Comparison of ENCODE assay signal across 8 cellular contexts in genomic region chr19:35959040-35959967, GRCh38. TPM values are rescaled to one million over a fixed set of nuclear protein-coding genes. Genes with fewer than 3 reads are reported as not detected.
DNase-seq lines count a peak whose midpoint lies in the region; ATAC-seq, FAIRE-seq and TF ChIP-seq lines count a peak whose summit lies in the region.

No MANE protein-coding gene starts in this region.

- DNase-seq in EH (ENCODE audit: low read depth), result peak; percentile 23
- peak; percentile 70 for DNase-seq in activated naive CD8-positive, alpha-beta T cell treated with anti-CD3 and anti-CD28 coated beads, Interleukin-2, amount 50 U/mL, for 24 hours
- no peak for DNase-seq in HepG2 (ENCODE audit: low spot score)
- peak; percentile 88 to 90 for DNase-seq in stimulated activated CD8-positive, alpha-beta memory T cell treated with anti-CD3 and anti-CD28 coated beads, Interleukin-15, amount 100 ng/mL, for 4 hours (ENCODE audit: low read depth in 2 of 2)
- no peak for DNase-seq in NCI-H2029 (lab: John Stamatoyannopoulos, UW)

- in situ Hi-C loops in HepG2 (cut with HindIII; ENCODE audit: extremely low pct_ligation_motif_present, low pct_unique_long_range_greater_than_20kb), result no loop called here

- H3K9me3 ChIP-seq in HepG2 (ENCODE audit: low read length), result no peaks in the 10 kb centered on the region

- H3K27ac ChIP-seq in HepG2 (ENCODE audit: extremely low read length, insufficient read depth, low read length), result no peak overlapping the region

- BruUV-seq in HepG2 (replicated peaks; lab: Mats Ljungman, UMichigan), result no TSS peak

- H3K4me1 ChIP-seq in HepG2 (ENCODE audit: insufficient read depth, low read length), result no peaks in the 10 kb centered on the region

- no peak overlapping the region for H3K27ac Mint-ChIP-seq in T-helper 1 cell treated with Interleukin-12 subunit alpha and Interleukin-12 subunit beta and Interleukin-4 antibody, amounts not matched to agents 30 μg/mL and 1 μg/mL, for 36 hours
- no peak overlapping the region for H3K27ac Mint-ChIP-seq in activated naive CD8-positive, alpha-beta T cell treated with anti-CD3 and anti-CD28 coated beads, Interleukin-2, amount 50 U/mL, for 24 hours

- H2AFZ ChIP-seq in HepG2 (ENCODE audit: low read length), result no peak overlapping the region

- no peak for TF ChIP-seq RAD21 in HepG2 (CRISPR knock-in tag; IDR thresholded peaks at IDR 0.05)

- no peak for TF ChIP-seq POLR2A in HepG2 (IDR thresholded peaks at IDR 0.05; ENCODE audit: insufficient read depth in 1 of 2, low read depth in 2 of 2, low read length in 2 of 2)

- POLR2A ChIA-PET in HepG2 (lab: Yijun Ruan, JAX), result no interaction called here

- WGBS in HepG2 (ENCODE audit: low lambda C conversion rate), result 31% methylated on average over 26 of the region's 97 CpGs

- H3K4me3 ChIP-seq in HepG2 (replicated peaks in 1 of 3; ENCODE audit: insufficient read depth in 1 of 3, low read depth in 2 of 3, low read length in 3 of 3), result no peak overlapping the region; a peak in 1 of 6 replicates

- peaks cover 5% of the 10 kb centered on the region for H3K9me3 Mint-ChIP-seq in T-helper 1 cell treated with Interleukin-12 subunit alpha and Interleukin-12 subunit beta and Interleukin-4 antibody, amounts not matched to agents 30 μg/mL and 1 μg/mL, for 36 hours
- no peaks in the 10 kb centered on the region for H3K9me3 Mint-ChIP-seq in activated naive CD8-positive, alpha-beta T cell treated with anti-CD3 and anti-CD28 coated beads, Interleukin-2, amount 50 U/mL, for 24 hours

- H3K27me3 ChIP-seq in HepG2 (ENCODE audit: control insufficient read depth in 1 of 2, insufficient read depth in 2 of 2, low read length in 2 of 2), result peaks cover 4 to 35% of the 10 kb centered on the region in 2 experiments; a peak in 4 of 5 replicates

- no peaks in the 10 kb centered on the region for H3K79me2 ChIP-seq in HepG2 (ENCODE audit: insufficient read depth, low read length)

- H3K36me3 Mint-ChIP-seq in T-helper 1 cell treated with Interleukin-12 subunit alpha and Interleukin-12 subunit beta and Interleukin-4 antibody, amounts not matched to agents 30 μg/mL and 1 μg/mL, for 36 hours (ENCODE audit: low read depth), result peaks cover 3% of the 10 kb centered on the region
- no peaks in the 10 kb centered on the region for H3K36me3 Mint-ChIP-seq in activated naive CD8-positive, alpha-beta T cell treated with anti-CD3 and anti-CD28 coated beads, Interleukin-2, amount 50 U/mL, for 24 hours (ENCODE audit: low read depth)

- peaks cover 17% of the 10 kb centered on the region for H3K27me3 Mint-ChIP-seq in T-helper 1 cell treated with Interleukin-12 subunit alpha and Interleukin-12 subunit beta and Interleukin-4 antibody, amounts not matched to agents 30 μg/mL and 1 μg/mL, for 36 hours (ENCODE audit: low read depth)
- H3K27me3 Mint-ChIP-seq in activated naive CD8-positive, alpha-beta T cell treated with anti-CD3 and anti-CD28 coated beads, Interleukin-2, amount 50 U/mL, for 24 hours, result peaks cover 15% of the 10 kb centered on the region

- no peaks in the 10 kb centered on the region for H3K36me3 ChIP-seq in HepG2 (replicated peaks in 1 of 2; ENCODE audit: control insufficient read depth in 1 of 2, insufficient read depth in 2 of 2, low read length in 2 of 2)

- TF ChIP-seq EP300 in HepG2 (IDR thresholded peaks at IDR 0.05; ENCODE audit: low read depth in 2 of 2, low read length in 2 of 2) (no peak), HepG2 (CRISPR knock-in tag; IDR thresholded peaks at IDR 0.05; ENCODE audit: borderline replicate concordance) (no peak)

- peak; percentile 87 for ATAC-seq in activated naive CD8-positive, alpha-beta T cell treated with anti-CD3 and anti-CD28 coated beads, Interleukin-2, amount 50 U/mL, for 24 hours
- peak; percentile 64 for ATAC-seq in HepG2
- no peak for ATAC-seq in GM18517 (IDR thresholded peaks at IDR 0.05; ENCODE audit: unreplicated experiment)
- ATAC-seq in HG03095 (IDR thresholded peaks at IDR 0.05; ENCODE audit: unreplicated experiment), result no peak

- peaks cover 9% of the 10 kb centered on the region; the same call in 1 of the 2 replicates for H4K20me1 ChIP-seq in HepG2 (ENCODE audit: insufficient read depth, low read length)

- peaks cover 17% of the 10 kb centered on the region for H3K4me1 Mint-ChIP-seq in T-helper 1 cell treated with Interleukin-12 subunit alpha and Interleukin-12 subunit beta and Interleukin-4 antibody, amounts not matched to agents 30 μg/mL and 1 μg/mL, for 36 hours (ENCODE audit: low read depth)
- peaks cover 23% of the 10 kb centered on the region for H3K4me1 Mint-ChIP-seq in activated naive CD8-positive, alpha-beta T cell treated with anti-CD3 and anti-CD28 coated beads, Interleukin-2, amount 50 U/mL, for 24 hours

- CTCF ChIA-PET in HepG2 (lab: Yijun Ruan, JAX; ENCODE audit: low intra/inter-chr PET ratio, low total read pairs), result no interaction called here

- no peak for FAIRE-seq in HepG2 (lab: Jason Lieb, UNC)

- H3K9ac ChIP-seq in HepG2 (ENCODE audit: insufficient read depth, low read depth, low read length), result no peak overlapping the region

- peak overlapping the region; percentile 25 for H3K4me3 Mint-ChIP-seq in T-helper 1 cell treated with Interleukin-12 subunit alpha and Interleukin-12 subunit beta and Interleukin-4 antibody, amounts not matched to agents 30 μg/mL and 1 μg/mL, for 36 hours
- peak overlapping the region; percentile 14 for H3K4me3 Mint-ChIP-seq in activated naive CD8-positive, alpha-beta T cell treated with anti-CD3 and anti-CD28 coated beads, Interleukin-2, amount 50 U/mL, for 24 hours

- intact Hi-C loops in HepG2 (cut with micrococcal nuclease; ENCODE audit: unreplicated experiment), result no loop called here

- peak; percentile 40; the same call in 1 of the 2 replicates for TF ChIP-seq CTCF in HepG2 (CRISPR knock-in tag; IDR thresholded peaks at IDR 0.05)

- no peak overlapping the region for H3K4me2 ChIP-seq in HepG2 (ENCODE audit: low read depth, low read length)

RNA-seq across cellular contexts. Expression of gene LRFN3, which starts 23.1 kb away (rescaled TPM):
- total RNA-seq in HepG2 (2016; rRNA removed; fragmentation: Illumina TruSeq; extraction: Trizol), result 1.1 and 1.6 TPM in 2 replicates
- 0.40 and 0.79 TPM in 2 replicates for total RNA-seq in HepG2 (2016; cell fraction: cytosol; rRNA removed; fragmentation: Illumina TruSeq; extraction: Trizol; ENCODE audit: low read depth)
- total RNA-seq in HepG2 (2016; cell fraction: insoluble cytoplasmic fraction; rRNA removed; fragmentation: Illumina TruSeq; extraction: Trizol), result 0.77 and 1.4 TPM in 2 replicates
- total RNA-seq in HepG2 (2016; cell fraction: membrane; rRNA removed; fragmentation: Illumina TruSeq; extraction: Trizol), result 3.2 and 3.3 TPM in 2 replicates
- 1.0 and 1.3 TPM in 2 replicates for total RNA-seq in HepG2 (2016; cell fraction: nucleus; rRNA removed; fragmentation: Illumina TruSeq; extraction: Trizol)
- polyA plus RNA-seq in HepG2 (2011; rRNA removed), result 0.74 and 0.91 TPM in 2 replicates
- polyA plus RNA-seq in HepG2 (2011; cell fraction: cytosol; rRNA removed), result 0.47 and 0.78 TPM in 2 replicates
- polyA plus RNA-seq in HepG2 (2011; cell fraction: nucleus; rRNA removed), result 3.4 TPM in 2 replicates
- 2.5 and 3.6 TPM in 2 replicates for polyA plus RNA-seq in HepG2 (2012)
- 2.6 TPM in 2 replicates for polyA plus RNA-seq in HepG2 (2016; cell fraction: cytosol; fragmentation: Illumina TruSeq; extraction: Trizol; ENCODE audit: low read depth)
- polyA plus RNA-seq in HepG2 (2016; cell fraction: insoluble cytoplasmic fraction; fragmentation: Illumina TruSeq; extraction: Trizol; ENCODE audit: low read depth), result 4.2 and 5.4 TPM in 2 replicates
- polyA plus RNA-seq in HepG2 (2016; cell fraction: membrane; fragmentation: Illumina TruSeq; extraction: Trizol; ENCODE audit: low read depth), result 8.0 and 8.2 TPM in 2 replicates
- polyA plus RNA-seq in HepG2 (2016; cell fraction: nucleus; fragmentation: Illumina TruSeq; extraction: Trizol; ENCODE audit: insufficient read depth, low read depth), result 3.9 and 5.6 TPM in 2 replicates
- polyA minus RNA-seq in HepG2 (2011; rRNA and poly(A)+ RNA removed; ENCODE audit: low replicate concordance), result 1.2 and 2.4 TPM in 2 replicates
- polyA minus RNA-seq in HepG2 (2011; cell fraction: cytosol; rRNA and poly(A)+ RNA removed), result 2.5 and 3.3 TPM in 2 replicates
- 1.8 and 3.2 TPM in 2 replicates for polyA minus RNA-seq in HepG2 (2011; cell fraction: nucleus; rRNA and poly(A)+ RNA removed)

RNA-seq across cellular contexts. Expression of gene SDHAF1, which starts 35.7 kb away (rescaled TPM):
- 21.0 and 22.8 TPM in 2 replicates for total RNA-seq in HepG2 (2016; rRNA removed; fragmentation: Illumina TruSeq; extraction: Trizol)
- total RNA-seq in HepG2 (2016; cell fraction: cytosol; rRNA removed; fragmentation: Illumina TruSeq; extraction: Trizol; ENCODE audit: low read depth), result 10.6 and 12.2 TPM in 2 replicates
- 20.9 and 21.2 TPM in 2 replicates for total RNA-seq in HepG2 (2016; cell fraction: insoluble cytoplasmic fraction; rRNA removed; fragmentation: Illumina TruSeq; extraction: Trizol)
- 21.9 and 24.8 TPM in 2 replicates for total RNA-seq in HepG2 (2016; cell fraction: membrane; rRNA removed; fragmentation: Illumina TruSeq; extraction: Trizol)
- total RNA-seq in HepG2 (2016; cell fraction: nucleus; rRNA removed; fragmentation: Illumina TruSeq; extraction: Trizol), result 10.8 and 12.0 TPM in 2 replicates
- 17.8 and 18.7 TPM in 2 replicates for polyA plus RNA-seq in HepG2 (2011; rRNA removed)
- 24.1 and 32.9 TPM in 2 replicates for polyA plus RNA-seq in HepG2 (2011; cell fraction: cytosol; rRNA removed)
- polyA plus RNA-seq in HepG2 (2011; cell fraction: nucleus; rRNA removed), result 16.2 and 17.2 TPM in 2 replicates
- polyA plus RNA-seq in HepG2 (2012), result 11.8 and 14.9 TPM in 2 replicates
- 10.2 and 10.4 TPM in 2 replicates for polyA plus RNA-seq in HepG2 (2016; cell fraction: cytosol; fragmentation: Illumina TruSeq; extraction: Trizol; ENCODE audit: low read depth)
- 24.9 and 26.1 TPM in 2 replicates for polyA plus RNA-seq in HepG2 (2016; cell fraction: insoluble cytoplasmic fraction; fragmentation: Illumina TruSeq; extraction: Trizol; ENCODE audit: low read depth)
- polyA plus RNA-seq in HepG2 (2016; cell fraction: membrane; fragmentation: Illumina TruSeq; extraction: Trizol; ENCODE audit: low read depth), result 18.7 and 21.3 TPM in 2 replicates
- polyA plus RNA-seq in HepG2 (2016; cell fraction: nucleus; fragmentation: Illumina TruSeq; extraction: Trizol; ENCODE audit: insufficient read depth, low read depth), result 17.9 and 19.2 TPM in 2 replicates
- polyA minus RNA-seq in HepG2 (2011; rRNA and poly(A)+ RNA removed; ENCODE audit: low replicate concordance), result 6.1 and 13.8 TPM in 2 replicates
- polyA minus RNA-seq in HepG2 (2011; cell fraction: cytosol; rRNA and poly(A)+ RNA removed), result 7.8 and 9.5 TPM in 2 replicates
- polyA minus RNA-seq in HepG2 (2011; cell fraction: nucleus; rRNA and poly(A)+ RNA removed), result 7.1 and 8.1 TPM in 2 replicates

RNA-seq across cellular contexts. Expression of gene SYNE4, which starts 49.3 kb away (rescaled TPM):
- total RNA-seq in HepG2 (2016; rRNA removed; fragmentation: Illumina TruSeq; extraction: Trizol), result 20.7 and 23.0 TPM in 2 replicates
- total RNA-seq in HepG2 (2016; cell fraction: cytosol; rRNA removed; fragmentation: Illumina TruSeq; extraction: Trizol; ENCODE audit: low read depth), result 11.5 TPM in 2 replicates
- 21.1 and 22.0 TPM in 2 replicates for total RNA-seq in HepG2 (2016; cell fraction: insoluble cytoplasmic fraction; rRNA removed; fragmentation: Illumina TruSeq; extraction: Trizol)
- total RNA-seq in HepG2 (2016; cell fraction: membrane; rRNA removed; fragmentation: Illumina TruSeq; extraction: Trizol), result 13.9 and 18.8 TPM in 2 replicates
- 13.2 and 14.2 TPM in 2 replicates for total RNA-seq in HepG2 (2016; cell fraction: nucleus; rRNA removed; fragmentation: Illumina TruSeq; extraction: Trizol)
- polyA plus RNA-seq in HepG2 (2011; rRNA removed), result 13.7 and 19.9 TPM in 2 replicates
- 10.9 and 15.9 TPM in 2 replicates for polyA plus RNA-seq in HepG2 (2011; cell fraction: cytosol; rRNA removed)
- 19.7 and 29.4 TPM in 2 replicates for polyA plus RNA-seq in HepG2 (2011; cell fraction: nucleus; rRNA removed)
- polyA plus RNA-seq in HepG2 (2012), result 10.9 and 11.0 TPM in 2 replicates
- polyA plus RNA-seq in HepG2 (2016; cell fraction: cytosol; fragmentation: Illumina TruSeq; extraction: Trizol; ENCODE audit: low read depth), result 13.1 and 16.9 TPM in 2 replicates
- 22.3 and 24.9 TPM in 2 replicates for polyA plus RNA-seq in HepG2 (2016; cell fraction: insoluble cytoplasmic fraction; fragmentation: Illumina TruSeq; extraction: Trizol; ENCODE audit: low read depth)
- 15.1 and 18.4 TPM in 2 replicates for polyA plus RNA-seq in HepG2 (2016; cell fraction: membrane; fragmentation: Illumina TruSeq; extraction: Trizol; ENCODE audit: low read depth)
- polyA plus RNA-seq in HepG2 (2016; cell fraction: nucleus; fragmentation: Illumina TruSeq; extraction: Trizol; ENCODE audit: insufficient read depth, low read depth), result 24.9 and 28.1 TPM in 2 replicates
- 0.28 and 15.7 TPM in 2 replicates for polyA minus RNA-seq in HepG2 (2011; rRNA and poly(A)+ RNA removed; ENCODE audit: low replicate concordance)
- polyA minus RNA-seq in HepG2 (2011; cell fraction: cytosol; rRNA and poly(A)+ RNA removed), result 6.9 and 7.3 TPM in 2 replicates
- polyA minus RNA-seq in HepG2 (2011; cell fraction: nucleus; rRNA and poly(A)+ RNA removed), result 5.7 and 10.1 TPM in 2 replicates

RNA-seq across cellular contexts. Expression of gene TYROBP, which starts 51.2 kb away (rescaled TPM):
- total RNA-seq in HepG2 (2016; rRNA removed; fragmentation: Illumina TruSeq; extraction: Trizol), result not detected in 2 replicates
- not detected in 2 replicates for total RNA-seq in HepG2 (2016; cell fraction: cytosol; rRNA removed; fragmentation: Illumina TruSeq; extraction: Trizol; ENCODE audit: low read depth)
- not detected in 2 replicates for total RNA-seq in HepG2 (2016; cell fraction: insoluble cytoplasmic fraction; rRNA removed; fragmentation: Illumina TruSeq; extraction: Trizol)
- total RNA-seq in HepG2 (2016; cell fraction: membrane; rRNA removed; fragmentation: Illumina TruSeq; extraction: Trizol), result not detected in 2 replicates
- total RNA-seq in HepG2 (2016; cell fraction: nucleus; rRNA removed; fragmentation: Illumina TruSeq; extraction: Trizol), result not detected in 2 replicates
- 0.20 TPM in 1 of 2 replicates, not detected in the other for polyA plus RNA-seq in HepG2 (2011; rRNA removed)
- polyA plus RNA-seq in HepG2 (2011; cell fraction: cytosol; rRNA removed), result not detected in 2 replicates
- not detected in 2 replicates for polyA plus RNA-seq in HepG2 (2011; cell fraction: nucleus; rRNA removed)
- polyA plus RNA-seq in HepG2 (2012), result not detected in 2 replicates
- polyA plus RNA-seq in HepG2 (2016; cell fraction: cytosol; fragmentation: Illumina TruSeq; extraction: Trizol; ENCODE audit: low read depth), result not detected in 2 replicates
- not detected in 2 replicates for polyA plus RNA-seq in HepG2 (2016; cell fraction: insoluble cytoplasmic fraction; fragmentation: Illumina TruSeq; extraction: Trizol; ENCODE audit: low read depth)
- polyA plus RNA-seq in HepG2 (2016; cell fraction: membrane; fragmentation: Illumina TruSeq; extraction: Trizol; ENCODE audit: low read depth), result not detected in 2 replicates
- not detected in 2 replicates for polyA plus RNA-seq in HepG2 (2016; cell fraction: nucleus; fragmentation: Illumina TruSeq; extraction: Trizol; ENCODE audit: insufficient read depth, low read depth)
- not detected in 2 replicates for polyA minus RNA-seq in HepG2 (2011; rRNA and poly(A)+ RNA removed; ENCODE audit: low replicate concordance)
- not detected in 2 replicates for polyA minus RNA-seq in HepG2 (2011; cell fraction: cytosol; rRNA and poly(A)+ RNA removed)
- polyA minus RNA-seq in HepG2 (2011; cell fraction: nucleus; rRNA and poly(A)+ RNA removed), result not detected in 2 replicates

RNA-seq across cellular contexts. Expression of gene ALKBH6, which starts 54.7 kb away (rescaled TPM):
- 6.9 and 13.7 TPM in 2 replicates for total RNA-seq in HepG2 (2016; rRNA removed; fragmentation: Illumina TruSeq; extraction: Trizol)
- 5.2 and 5.9 TPM in 2 replicates for total RNA-seq in HepG2 (2016; cell fraction: cytosol; rRNA removed; fragmentation: Illumina TruSeq; extraction: Trizol; ENCODE audit: low read depth)
- 6.6 and 11.7 TPM in 2 replicates for total RNA-seq in HepG2 (2016; cell fraction: insoluble cytoplasmic fraction; rRNA removed; fragmentation: Illumina TruSeq; extraction: Trizol)
- total RNA-seq in HepG2 (2016; cell fraction: membrane; rRNA removed; fragmentation: Illumina TruSeq; extraction: Trizol), result 5.3 and 5.4 TPM in 2 replicates
- 8.7 and 10.8 TPM in 2 replicates for total RNA-seq in HepG2 (2016; cell fraction: nucleus; rRNA removed; fragmentation: Illumina TruSeq; extraction: Trizol)
- polyA plus RNA-seq in HepG2 (2011; rRNA removed), result 18.1 and 20.9 TPM in 2 replicates
- 13.5 and 16.8 TPM in 2 replicates for polyA plus RNA-seq in HepG2 (2011; cell fraction: cytosol; rRNA removed)
- 61.3 and 62.3 TPM in 2 replicates for polyA plus RNA-seq in HepG2 (2011; cell fraction: nucleus; rRNA removed)
- polyA plus RNA-seq in HepG2 (2012), result 12.0 and 17.8 TPM in 2 replicates
- 4.2 and 4.7 TPM in 2 replicates for polyA plus RNA-seq in HepG2 (2016; cell fraction: cytosol; fragmentation: Illumina TruSeq; extraction: Trizol; ENCODE audit: low read depth)
- 8.3 and 10.2 TPM in 2 replicates for polyA plus RNA-seq in HepG2 (2016; cell fraction: insoluble cytoplasmic fraction; fragmentation: Illumina TruSeq; extraction: Trizol; ENCODE audit: low read depth)
- 4.5 and 5.6 TPM in 2 replicates for polyA plus RNA-seq in HepG2 (2016; cell fraction: membrane; fragmentation: Illumina TruSeq; extraction: Trizol; ENCODE audit: low read depth)
- polyA plus RNA-seq in HepG2 (2016; cell fraction: nucleus; fragmentation: Illumina TruSeq; extraction: Trizol; ENCODE audit: insufficient read depth, low read depth), result 41.1 and 43.4 TPM in 2 replicates
- polyA minus RNA-seq in HepG2 (2011; rRNA and poly(A)+ RNA removed; ENCODE audit: low replicate concordance), result 7.3 and 9.7 TPM in 2 replicates
- 3.4 and 4.0 TPM in 2 replicates for polyA minus RNA-seq in HepG2 (2011; cell fraction: cytosol; rRNA and poly(A)+ RNA removed)
- polyA minus RNA-seq in HepG2 (2011; cell fraction: nucleus; rRNA and poly(A)+ RNA removed), result 7.9 and 9.8 TPM in 2 replicates

Comparison
In these comparisons a context has a peak if more than half of its experiments do, and no peak if none do; other contexts are left out.
1. DNase-seq: peak in EH (single experiment), activated naive CD8-positive, alpha-beta T cell treated with anti-CD3 and anti-CD28 coated beads, Interleukin-2, amount 50 U/mL, for 24 hours (single experiment) and stimulated activated CD8-positive, alpha-beta memory T cell treated with anti-CD3 and anti-CD28 coated beads, Interleukin-15, amount 100 ng/mL, for 4 hours (2 of 2); none in HepG2 (single experiment) and NCI-H2029 (single experiment).
2. ATAC-seq: peak in activated naive CD8-positive, alpha-beta T cell treated with anti-CD3 and anti-CD28 coated beads, Interleukin-2, amount 50 U/mL, for 24 hours (single experiment) and HepG2 (single experiment); none in GM18517 (single experiment) and HG03095 (single experiment).